Comparison of ENCODE assay signal across 28 cellular contexts in the genomic region with DNA sequence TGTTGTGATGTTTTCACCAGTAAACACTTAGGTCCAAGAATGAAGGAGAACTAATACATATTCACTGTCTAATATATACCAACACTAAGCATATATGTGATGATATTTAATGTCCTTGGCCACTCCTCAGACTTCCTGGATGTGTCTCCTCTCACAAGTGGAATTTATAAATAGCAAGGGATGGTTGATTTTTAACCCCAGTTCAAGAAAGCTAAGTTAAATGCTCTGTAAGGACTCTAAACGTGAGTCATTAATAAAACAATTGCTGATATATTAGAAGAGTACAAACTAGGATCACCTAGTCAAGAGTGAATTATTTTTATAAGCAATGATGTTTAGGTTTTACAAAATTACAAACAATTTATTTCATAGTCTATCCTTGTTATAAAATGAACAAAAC.
"Had no signal": no experiment of that assay in that cellular context is flagged by ENCODE, and none has a peak within 500 bp of the region (broad histone marks: within the 10 kb centered on the region; RNA-seq: fewer than 3 reads in every experiment).

No MANE protein-coding gene starts in this region.

- H3K9me3 ChIP-seq: left lung, lower lobe of right lung, neutrophil, psoas muscle, right atrium auricular region, right lobe of liver, stomach, testis, thyroid gland, transverse colon, upper lobe of left lung, vagina had no signal

- H3K4me1 Mint-ChIP-seq: immature natural killer cell; natural killer cell; nephron progenitor cell; neural progenitor cell; stimulated activated naive B cell treated with anti-CD40 and anti-IgM and Interleukin-4, amounts not matched to agents 10 μg/mL and 1 μg/mL and 100 μg/mL, for 72 hours had no signal

- H3K27me3 ChIP-seq: left lung, neural progenitor cell, neutrophil, right atrium auricular region, right lobe of liver, stomach, testis, thyroid gland, transverse colon, upper lobe of left lung, vagina had no signal

- H3K4me3 Mint-ChIP-seq: immature natural killer cell; natural killer cell; nephron progenitor cell; neural progenitor cell; stimulated activated naive B cell treated with anti-CD40 and anti-IgM and Interleukin-4, amounts not matched to agents 10 μg/mL and 1 μg/mL and 100 μg/mL, for 72 hours had no signal

- ATAC-seq: left colon; left lung; lower lobe of right lung; natural killer cell; psoas muscle; right lobe of liver; stimulated activated naive B cell treated with anti-CD40 and anti-IgM and Interleukin-4, amounts not matched to agents 10 μg/mL and 1 μg/mL and 100 μg/mL, for 72 hours; stimulated activated naive CD8-positive, alpha-beta T cell treated with anti-CD3 and anti-CD28 coated beads, Interleukin-15, Interleukin-2, amounts not matched to agents 100 U/mL and 50 U/mL, for 24 hours had no signal

- H3K27ac Mint-ChIP-seq: immature natural killer cell; natural killer cell; nephron progenitor cell; neural progenitor cell; stimulated activated naive B cell treated with anti-CD40 and anti-IgM and Interleukin-4, amounts not matched to agents 10 μg/mL and 1 μg/mL and 100 μg/mL, for 72 hours had no signal

- H3K27me3 Mint-ChIP-seq: stimulated activated naive B cell treated with anti-CD40 and anti-IgM and Interleukin-4, amounts not matched to agents 10 μg/mL and 1 μg/mL and 100 μg/mL, for 72 hours had no signal

- H3K36me3 ChIP-seq: left lung, lower lobe of right lung, neural progenitor cell, neutrophil, right atrium auricular region, right lobe of liver, stomach, thyroid gland, transverse colon, upper lobe of left lung, vagina had no signal

- FAIRE-seq: kidney had no signal

- H3K4me3 ChIP-seq: left lung, lower lobe of right lung, neural progenitor cell, psoas muscle, right atrium auricular region, right lobe of liver, smooth muscle cell, stomach, testis, thyroid gland, transverse colon, upper lobe of left lung, vagina had no signal

- H3K36me3 Mint-ChIP-seq: immature natural killer cell; natural killer cell; neural progenitor cell; stimulated activated naive B cell treated with anti-CD40 and anti-IgM and Interleukin-4, amounts not matched to agents 10 μg/mL and 1 μg/mL and 100 μg/mL, for 72 hours had no signal

- H3K9me3 Mint-ChIP-seq: nephron progenitor cell; neural progenitor cell; stimulated activated naive B cell treated with anti-CD40 and anti-IgM and Interleukin-4, amounts not matched to agents 10 μg/mL and 1 μg/mL and 100 μg/mL, for 72 hours had no signal

- H3K27ac ChIP-seq: left lung, lower lobe of right lung, neural progenitor cell, neutrophil, parathyroid adenoma, psoas muscle, right atrium auricular region, right lobe of liver, stomach, testis, thyroid gland, transverse colon, upper lobe of left lung, vagina had no signal

- H3K4me1 ChIP-seq: left lung, lower lobe of right lung, neural progenitor cell, parathyroid adenoma, psoas muscle, right atrium auricular region, right lobe of liver, stomach, testis, thyroid gland, transverse colon, upper lobe of left lung, vagina had no signal

- DNase-seq: hypothalamus; immature natural killer cell; kidney; left colon; left lung; lower lobe of right lung; mammary epithelial cell; mesenchymal stem cell; natural killer cell; nephron progenitor cell; occipital lobe; psoas muscle; right lobe of liver; stimulated activated CD4-positive, alpha-beta T cell treated with anti-CD3 and anti-CD28 coated beads, Interleukin-1b, Interleukin-23, amount 100 ng/mL, for 48 hours; stimulated activated CD4-positive, alpha-beta T cell treated with anti-CD3 and anti-CD28 coated beads, Interleukin-4, amount 100 ng/mL, for 1 hour; stimulated activated naive B cell treated with anti-CD40 and anti-IgM and Interleukin-4, amounts not matched to agents 10 μg/mL and 1 μg/mL and 100 μg/mL, for 72 hours; stimulated activated naive CD8-positive, alpha-beta T cell treated with anti-CD3 and anti-CD28 coated beads, Interleukin-15, Interleukin-2, amounts not matched to agents 100 U/mL and 50 U/mL, for 24 hours; stomach; testis; thyroid gland; transverse colon; upper lobe of left lung had no signal
